In genomic region chr16:56999409-57000270, GRCh38 we compare ENCODE assay signal across 1 cellular context.
TF ChIP-seq lines count a peak whose summit lies in the region.

No MANE protein-coding gene starts in this region.

TF ChIP-seq in HepG2, 621 proteins besides CTCF, POLR2A, EP300 and RAD21:
- 0 out of 2 replicates have a peak, but pooled peaks have one; percentile 4 for TF ChIP-seq ZNF687 (CRISPR knock-in tag; IDR thresholded peaks at IDR 0.05)
- TF ChIP-seq FUBP1 (CRISPR knock-in tag; IDR thresholded peaks at IDR 0.05; ENCODE audit: borderline replicate concordance): no peak
- no peak for TF ChIP-seq ZBTB43 (CRISPR knock-in tag; conservative IDR thresholded peaks at IDR 0.05)
- TF ChIP-seq ZFP91 (CRISPR knock-in tag; IDR thresholded peaks at IDR 0.05; ENCODE audit: borderline replicate concordance): no peak
- no peak for TF ChIP-seq ZSCAN20 (CRISPR knock-in tag; IDR thresholded peaks at IDR 0.05; ENCODE audit: borderline replicate concordance)
- TF ChIP-seq ZNF264 (CRISPR knock-in tag; IDR thresholded peaks at IDR 0.05): no peak
- no peak for TF ChIP-seq ZNF318 (CRISPR knock-in tag; IDR thresholded peaks at IDR 0.05)
- TF ChIP-seq PCBP1 (IDR thresholded peaks at IDR 0.05; ENCODE audit: borderline replicate concordance, low read depth, low read length): no peak
TF ChIP-seq in HepG2: peak in this region for 1.
